8 cellular contexts compared by ENCODE assay signal in genomic region chr1:78114034-78114956, GRCh38.
DNase-seq lines count a peak whose midpoint lies in the region; TF ChIP-seq lines count a peak whose summit lies in the region.

No MANE protein-coding gene starts in this region.

- no peak overlapping the region for H3K14ac ChIP-seq in H9 (ENCODE audit: insufficient read depth, low read length)

- no peak overlapping the region for H2BK15ac ChIP-seq in H9 (ENCODE audit: low read depth, low read length)

- H3K79me1 ChIP-seq in H9 (ENCODE audit: insufficient read depth, low read depth, low read length, poor library complexity, severe bottlenecking): no peaks in the 10 kb centered on the region

- no peak overlapping the region for H3K4me2 ChIP-seq in H9 (ENCODE audit: insufficient read depth, insufficient read length, low read length)

- H3K4me3 ChIP-seq in GM12864 (ENCODE audit: low read depth, low read length) (no peak overlapping the region), LNCaP clone FGC (ENCODE audit: low read depth, low read length) (no peak overlapping the region)

- H3K9me3 Mint-ChIP-seq in H9: no peaks in the 10 kb centered on the region
- H3K9me3 Mint-ChIP-seq in activated naive CD4-positive, alpha-beta T cell treated with anti-CD3 and anti-CD28 coated beads, Interleukin-2, amount 10 ng/mL, durations not matched to agents 7 days and 5 days: no peaks in the 10 kb centered on the region

- no peak overlapping the region for H3K27ac Mint-ChIP-seq in H9
- no peak overlapping the region for H3K27ac Mint-ChIP-seq in activated naive CD4-positive, alpha-beta T cell treated with anti-CD3 and anti-CD28 coated beads, Interleukin-2, amount 10 ng/mL, durations not matched to agents 7 days and 5 days

- H3K27ac ChIP-seq in H9 (ENCODE audit: insufficient read length, low read depth, low read length): no peak overlapping the region

- no peaks in the 10 kb centered on the region for H3K23me2 ChIP-seq in H9 (ENCODE audit: insufficient read length, low read depth, low read length, poor library complexity, severe bottlenecking)

- H3T11ph ChIP-seq in H9 (ENCODE audit: low read length): no peak overlapping the region

- CTCF ChIA-PET in activated naive CD4-positive, alpha-beta T cell treated with anti-CD3 and anti-CD28 coated beads, Interleukin-2, amount 10 ng/mL, durations not matched to agents 7 days and 5 days (lab: Charles Lee): interaction anchor here (0.6 to 1.8 kb wide), 18 partner anchors 9 to 968 kb away, joined by 3 to 11 read pairs (median 4); partner anchors contain the start of gene DNAJB4

- no peaks in the 10 kb centered on the region for H3K79me2 ChIP-seq in H9 (ENCODE audit: insufficient read depth, low read length)

- TF ChIP-seq CTCF in GM12864 (IDR thresholded peaks at IDR 0.05; ENCODE audit: low read depth, low read length, missing control alignments) (peak; percentile 61), H9 (conservative IDR thresholded peaks at IDR 0.05) (peak; percentile 92), LNCaP clone FGC (IDR thresholded peaks at IDR 0.05; ENCODE audit: control insufficient read depth, extremely low read depth, insufficient read depth) (peak; percentile 86)

- H4K5ac ChIP-seq in H9 (ENCODE audit: insufficient read length, low read depth, low read length): no peak overlapping the region

- H3K9me3 ChIP-seq in H9 (ENCODE audit: control insufficient read depth, low read depth, low read length): no peaks in the 10 kb centered on the region

- H3K27me3 Mint-ChIP-seq in H9 (ENCODE audit: low read depth): no peaks in the 10 kb centered on the region
- peaks cover 6% of the 10 kb centered on the region for H3K27me3 Mint-ChIP-seq in activated naive CD4-positive, alpha-beta T cell treated with anti-CD3 and anti-CD28 coated beads, Interleukin-2, amount 10 ng/mL, durations not matched to agents 7 days and 5 days

- H2BK12ac ChIP-seq in H9 (ENCODE audit: insufficient read length, low read depth, low read length): no peak overlapping the region

- no peaks in the 10 kb centered on the region for H4K20me1 ChIP-seq in H9 (ENCODE audit: control insufficient read depth, insufficient read depth, insufficient read length)

- no peak overlapping the region for H2BK5ac ChIP-seq in H9 (ENCODE audit: insufficient read length, low read length)

- no peak overlapping the region for H4K91ac ChIP-seq in H9 (ENCODE audit: insufficient read length, low read depth, low read length)

- H3K36me3 Mint-ChIP-seq in H9 (ENCODE audit: insufficient read depth in 1 of 3, low read depth in 3 of 3): no peaks in the 10 kb centered on the region
- no peaks in the 10 kb centered on the region for H3K36me3 Mint-ChIP-seq in activated naive CD4-positive, alpha-beta T cell treated with anti-CD3 and anti-CD28 coated beads, Interleukin-2, amount 10 ng/mL, durations not matched to agents 7 days and 5 days

- H3K27me3 ChIP-seq in H9 (ENCODE audit: insufficient read depth, low read length): no peaks in the 10 kb centered on the region

- no peak overlapping the region for H2AFZ ChIP-seq in H9 (ENCODE audit: low read length)

- no peak overlapping the region for H3K18ac ChIP-seq in H9 (ENCODE audit: insufficient read length, low read depth, low read length)

- H2AK5ac ChIP-seq in H9 (ENCODE audit: insufficient read length, low read length): no peak overlapping the region

- WGBS in H9 (ENCODE audit: extremely low coverage, insufficient read length, low lambda C conversion rate): no CpG with 5 or more reads among the region's 9 CpGs

- no peak overlapping the region for H3K4ac ChIP-seq in H9 (ENCODE audit: low read depth, low read length)

- DNase-seq in GM12864 (ENCODE audit: low read depth): peak; percentile 44
- peak; percentile 60 for DNase-seq in H9
- peak; percentile 83 for DNase-seq in LNCaP clone FGC (ENCODE audit: low read depth)
- DNase-seq in RPMI7951 (ENCODE audit: low read depth): peak; percentile 75
- DNase-seq in activated naive CD4-positive, alpha-beta T cell treated with anti-CD3 and anti-CD28 coated beads, Interleukin-2, amount 10 ng/mL, durations not matched to agents 7 days and 5 days: peak; percentile 66
- DNase-seq in glomerular endothelial cell (ENCODE audit: extremely low read depth, low read depth, low spot score): peak; percentile 78
- DNase-seq in pulmonary artery endothelial cell (ENCODE audit: low read depth, low spot score): peak; percentile 60
- DNase-seq in GF-D8 (lab: John Stamatoyannopoulos, UW): no peak

- no peak overlapping the region for H3K56ac ChIP-seq in H9 (ENCODE audit: insufficient read length, low read depth, low read length)

- H3K4me1 ChIP-seq in H9 (ENCODE audit: insufficient read depth, low read length): no peaks in the 10 kb centered on the region

- H3K4me1 Mint-ChIP-seq in H9: no peaks in the 10 kb centered on the region
- H3K4me1 Mint-ChIP-seq in activated naive CD4-positive, alpha-beta T cell treated with anti-CD3 and anti-CD28 coated beads, Interleukin-2, amount 10 ng/mL, durations not matched to agents 7 days and 5 days: no peaks in the 10 kb centered on the region

- no peak overlapping the region for H3K9ac ChIP-seq in H9 (ENCODE audit: extremely low read depth, insufficient read length, low read length)

- H2BK120ac ChIP-seq in H9 (ENCODE audit: low read depth, low read length, poor library complexity, severe bottlenecking): no peak overlapping the region

- no peak overlapping the region for H4K8ac ChIP-seq in H9 (replicated peaks; ENCODE audit: insufficient read length, low read depth, low read length)

- no peak overlapping the region for H3K4me3 Mint-ChIP-seq in H9
- no peak overlapping the region for H3K4me3 Mint-ChIP-seq in activated naive CD4-positive, alpha-beta T cell treated with anti-CD3 and anti-CD28 coated beads, Interleukin-2, amount 10 ng/mL, durations not matched to agents 7 days and 5 days

- no peak overlapping the region for H3K23ac ChIP-seq in H9 (ENCODE audit: insufficient read length, low read depth, low read length)

- no peak overlapping the region for H2BK20ac ChIP-seq in H9 (ENCODE audit: low read depth, low read length, poor library complexity, severe bottlenecking)
